ENCODE assay signal across 4 cellular contexts in the genomic region with DNA sequence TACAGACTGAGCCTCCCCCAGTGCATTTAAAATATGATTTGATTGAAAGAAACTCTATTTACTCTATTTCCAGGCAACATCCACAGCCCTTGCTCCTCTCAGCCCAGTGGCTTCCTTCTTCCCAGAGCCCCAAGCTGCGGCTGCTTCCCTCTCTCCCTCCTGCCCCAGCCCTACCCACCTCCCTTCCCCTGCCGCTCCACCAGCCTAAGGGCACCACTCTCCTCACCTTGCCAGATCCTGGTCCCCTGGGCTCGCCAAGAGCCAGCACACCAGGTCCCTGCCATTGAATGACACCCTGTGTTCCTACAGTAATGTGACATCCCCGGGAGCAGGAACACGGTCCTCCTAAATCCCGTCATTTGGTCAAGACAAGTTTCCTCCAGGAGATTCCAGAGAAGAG.
"Had no signal": no experiment of that assay in that cellular context is flagged by ENCODE, and none has a peak within 500 bp of the region (broad histone marks: within the 10 kb centered on the region; RNA-seq: fewer than 3 reads in every experiment).

No MANE protein-coding gene starts in this region.

- H3K4me3 ChIP-seq: GM23248 had no signal

- DNase-seq: GM23248, GOT3, HCEC 1CT, IMR-90 had no signal

- H3K9ac ChIP-seq: GM23248 had no signal

- H2AFZ ChIP-seq: GM23248 had no signal

- H3K27ac ChIP-seq: GM23248 had no signal
